Comparison of ENCODE assay signal across 16 cellular contexts in the genomic region with DNA sequence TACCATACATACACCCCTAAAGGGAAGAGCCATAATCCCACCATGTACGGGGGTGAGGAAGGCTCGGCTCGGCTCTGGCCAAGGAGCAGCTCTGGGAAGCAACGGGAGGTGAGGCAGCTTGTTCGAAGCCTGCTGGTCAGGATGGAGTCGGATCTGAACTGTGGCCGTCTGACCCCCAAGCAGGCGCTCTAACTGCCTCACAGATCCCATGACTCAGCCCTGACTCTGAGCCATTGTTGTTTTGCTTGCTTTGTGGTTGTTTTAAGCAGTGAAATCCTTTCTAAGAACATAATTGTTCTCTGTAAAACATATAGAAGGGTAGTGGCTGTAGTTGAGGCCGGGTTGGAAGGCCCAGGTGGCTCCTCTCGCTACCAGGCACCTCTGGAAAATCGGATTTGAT. TPM values are rescaled to one million over a fixed set of nuclear protein-coding genes. Genes with fewer than 3 reads are reported as not detected.
DNase-seq lines count a peak whose midpoint lies in the region; ATAC-seq, FAIRE-seq and TF ChIP-seq lines count a peak whose summit lies in the region.
"Had no signal": no experiment of that assay in that cellular context is flagged by ENCODE, and none has a peak within 500 bp of the region (broad histone marks: within the 10 kb centered on the region; RNA-seq: fewer than 3 reads in every experiment).

No MANE protein-coding gene starts in this region.

- no peak for FAIRE-seq in H1 (lab: Jason Lieb, UNC)

- no peak overlapping the region for H4K5ac ChIP-seq in H1 (ENCODE audit: insufficient read length, low read depth, low read length)

- no peak overlapping the region for H2AK5ac ChIP-seq in H1 (ENCODE audit: low read depth, low read length)

- no peak overlapping the region for H2BK5ac ChIP-seq in H1 (ENCODE audit: low read depth, low read length)

- H3K9me3 ChIP-seq in Panc1 (ENCODE audit: control insufficient read depth, insufficient read depth, low read depth, low read length) (no peaks in the 10 kb centered on the region), H1 (ENCODE audit: insufficient read depth in 2 of 2, low read depth in 1 of 2, low read length in 1 of 2) (no peaks in the 10 kb centered on the region)
- H3K9me3 ChIP-seq: SJCRH30, upper lobe of left lung had no signal

- TF ChIP-seq EP300 in H1 (IDR thresholded peaks at IDR 0.05; ENCODE audit: borderline replicate concordance in 1 of 2, low read depth in 2 of 2, low read length in 2 of 2), result no peak

- in situ Hi-C loops in Panc1 (cut with HindIII; ENCODE audit: low pct_unique_long_range_greater_than_20kb, low sequenced_read_pairs), result no loop called here

- H3K27me3 ChIP-seq in Panc1 (ENCODE audit: control insufficient read depth, insufficient read depth, low read length) (no peaks in the 10 kb centered on the region), H1 (replicated peaks in 1 of 4; ENCODE audit: control insufficient read depth in 3 of 4, extremely low read depth in 1 of 4, insufficient read depth in 3 of 4, low read length in 3 of 4) (no peaks in the 10 kb centered on the region)
- H3K27me3 ChIP-seq: hepatocyte, SJCRH30, upper lobe of left lung had no signal

- H3K23me2 ChIP-seq in H1 (ENCODE audit: low read depth, low read length), result no peaks in the 10 kb centered on the region

- no peak overlapping the region for H3K4ac ChIP-seq in H1 (replicated peaks; ENCODE audit: insufficient read length, low read depth, low read length)

- H3K4me2 ChIP-seq in H1 (ENCODE audit: insufficient read depth in 1 of 2, low read depth in 2 of 2, low read length in 2 of 2), result no peak overlapping the region
- H3K4me2 ChIP-seq: hepatocyte had no signal

- H3K36me3 ChIP-seq in Panc1 (ENCODE audit: control insufficient read depth, insufficient read depth, low read length) (no peaks in the 10 kb centered on the region), H1 (ENCODE audit: control insufficient read depth in 2 of 4, insufficient read depth in 4 of 4, low read length in 3 of 4) (peaks cover 13 to 41% (median 29%) of the 10 kb centered on the region in 4 experiments)
- H3K36me3 ChIP-seq: SJCRH30 had no signal

- TF ChIP-seq RAD21 in H1 (IDR thresholded peaks at IDR 0.05 in 1 of 2, conservative IDR thresholded peaks at IDR 0.05 in 1 of 2; ENCODE audit: low read depth in 2 of 2, low read length in 2 of 2), result no peak

- H3K56ac ChIP-seq in H1 (replicated peaks; ENCODE audit: insufficient read length, low read depth, low read length), result no peak overlapping the region

- H2BK120ac ChIP-seq in H1 (replicated peaks; ENCODE audit: low read depth, low read length), result no peak overlapping the region

- H3K79me2 ChIP-seq in H1 (ENCODE audit: control insufficient read depth in 1 of 2, insufficient read depth in 2 of 2, low read length in 2 of 2), result peaks cover 4 to 59% of the 10 kb centered on the region in 2 experiments; a peak in 3 of 4 replicates

- ATAC-seq in Panc1 (peak; percentile 59; the same call in 1 of the 2 replicates), HG02588 (IDR thresholded peaks at IDR 0.05; ENCODE audit: unreplicated experiment) (no peak), GM19463 (IDR thresholded peaks at IDR 0.05; ENCODE audit: unreplicated experiment) (no peak), GM21515 (IDR thresholded peaks at IDR 0.05; ENCODE audit: unreplicated experiment) (no peak)

- no peak for TF ChIP-seq POLR2A in H1 (IDR thresholded peaks at IDR 0.05; ENCODE audit: control extremely low read depth in 1 of 2, low read depth in 2 of 2, low read length in 2 of 2)

- H3K23ac ChIP-seq in H1 (ENCODE audit: insufficient read length), result no peak overlapping the region

- peaks cover 17% of the 10 kb centered on the region for H3K4me1 ChIP-seq in Panc1 (ENCODE audit: control insufficient read depth, insufficient read depth, low read length)
- peaks cover 8 to 28% (median 15%) of the 10 kb centered on the region in 4 experiments for H3K4me1 ChIP-seq in H1 (replicated peaks in 1 of 4; ENCODE audit: control insufficient read depth in 3 of 4, insufficient read depth in 4 of 4, low read length in 3 of 4)
- H3K4me1 ChIP-seq: SJCRH30 had no signal

- TF ChIP-seq CTCF in Panc1 (IDR thresholded peaks at IDR 0.05) (no peak), H1 (IDR thresholded peaks at IDR 0.05; ENCODE audit: control extremely low read depth in 1 of 3, insufficient read depth in 1 of 3, low read depth in 1 of 3, low read length in 3 of 3) (no peak)

- H3K27ac ChIP-seq in Panc1 (ENCODE audit: low read length), result peak overlapping the region; percentile 60; the same call in 1 of the 2 replicates
- no peak overlapping the region for H3K27ac ChIP-seq in H1 (ENCODE audit: low read depth, low read length)
- H3K27ac ChIP-seq: C4-2B, coronary artery, hepatocyte, SJCRH30, upper lobe of left lung had no signal

- no peak overlapping the region for H2BK12ac ChIP-seq in H1 (ENCODE audit: low read depth, low read length)

- peaks cover 8 to 21% of the 10 kb centered on the region in 2 experiments for H4K20me1 ChIP-seq in H1 (replicated peaks in 1 of 2; ENCODE audit: control insufficient read depth in 1 of 2, insufficient read depth in 2 of 2, low read length in 2 of 2)

- H2AFZ ChIP-seq in H1 (ENCODE audit: low read length), result no peak overlapping the region
- H2AFZ ChIP-seq: hepatocyte had no signal

- CTCF ChIA-PET in Panc1 (lab: Charles Lee) (no interaction called here), H1 (lab: Charles Lee; ENCODE audit: partially characterized antibody) (interaction anchor here (1.2 to 5.2 kb wide), 2 partner anchors 10 to 25 kb away, joined by 3 to 30 read pairs; no protein-coding TSS in a partner anchor)

- H3K18ac ChIP-seq in H1 (ENCODE audit: extremely low read depth, low read length), result peak overlapping the region; percentile 6; the same call in 1 of the 2 replicates

- DNase-seq in Daoy (ENCODE audit: low read depth) (peak; percentile 78), Panc1 (ENCODE audit: low read depth, low spot score) (no peak), H1 (ENCODE audit: low read depth in 1 of 2, low spot score in 2 of 2) (no peak), non-pigmented ciliary epithelial cell (ENCODE audit: low read depth) (peak; percentile 75)
- no peak for DNase-seq in stimulated activated CD4-positive, alpha-beta T cell treated with anti-CD3 and anti-CD28 coated beads, Interleukin-4, amount 100 ng/mL, for 24 hours
- DNase-seq: activated CD4-positive, alpha-beta T cell treated with anti-CD3 and anti-CD28 coated beads for 1 hour; H7; SJCRH30; upper lobe of left lung had no signal

- no peak overlapping the region for H4K91ac ChIP-seq in H1 (replicated peaks; ENCODE audit: insufficient read length, low read length)

- H2BK20ac ChIP-seq in H1 (ENCODE audit: low read length), result no peak overlapping the region

- H3K4me3 ChIP-seq in Panc1 (ENCODE audit: low read depth in 2 of 2, low read length in 2 of 2) (no peak overlapping the region), H1 (ENCODE audit: extremely low read depth in 1 of 4, insufficient read depth in 2 of 4, low read depth in 3 of 4, low read length in 4 of 4) (no peak overlapping the region)
- H3K4me3 ChIP-seq: coronary artery, hepatocyte, SJCRH30, upper lobe of left lung had no signal

- WGBS in H1 (ENCODE audit: extremely low coverage in 1 of 2, insufficient coverage in 1 of 2, insufficient read length in 1 of 2, insufficient replicate concordance in 2 of 2, low coverage in 1 of 2, low lambda C conversion rate in 2 of 2, missing lambda C conversion rate in 1 of 2), 2 experiments, result 93% methylated on average over 11 of the region's 11 CpGs; no CpG with 5 or more reads in 1 of the 2 experiments

- H3K79me1 ChIP-seq in H1 (ENCODE audit: low read depth, low read length), result peaks cover 16% of the 10 kb centered on the region

- BruUV-seq in Panc1 (replicated peaks; lab: Mats Ljungman, UMichigan), result no TSS peak

- H2BK15ac ChIP-seq in H1 (ENCODE audit: low read length), result no peak overlapping the region

- intact Hi-C loops in Panc1 (cut with micrococcal nuclease; ENCODE audit: unreplicated experiment), result no loop called here

- POLR2A ChIA-PET in Panc1 (lab: Charles Lee), result no interaction called here
- POLR2A ChIA-PET in H1 (lab: Charles Lee; ENCODE audit: partially characterized antibody), result interaction anchor here (0.7 kb wide), 2 partner anchors 8 to 14 kb away, joined by 3 read pairs; no protein-coding TSS in a partner anchor

- H4K8ac ChIP-seq in H1 (ENCODE audit: extremely low read depth, insufficient read depth, low read length), result no peak overlapping the region

- H3K14ac ChIP-seq in H1 (ENCODE audit: insufficient read length), result no peak overlapping the region

- H3K9ac ChIP-seq in H1 (replicated peaks in 1 of 4; ENCODE audit: extremely low read depth in 1 of 4, low read depth in 3 of 4, low read length in 3 of 4), result no peak overlapping the region

TF ChIP-seq in H1, 55 proteins besides CTCF, POLR2A, EP300 and RAD21 (continues in another document):
- TF ChIP-seq GABPA (IDR thresholded peaks at IDR 0.05; ENCODE audit: borderline replicate concordance, insufficient read depth, low read length) (no peak), CBX5 (IDR thresholded peaks at IDR 0.05; ENCODE audit: low read depth, low read length) (no peak), SUZ12 (IDR thresholded peaks at IDR 0.05; ENCODE audit: low read length) (no peak)

RNA-seq across cellular contexts. Expression of a gene that starts 10.9 kb away (rescaled TPM):
- total RNA-seq in Daoy (2014; rRNA removed; shearing (Covaris generic)), result not detected in 2 replicates
- 12.9 TPM for total RNA-seq in Panc1 (2021; ENCODE audit: unreplicated experiment)
- polyA plus RNA-seq in Panc1 (2012; ENCODE audit: insufficient read length), result 11.4 TPM
- total RNA-seq in H1 (2021; fragmentation: NEBNext Ultra II Directional; extraction: Animal tissue kit (Norgen Biotek cat#: 25700)), result 62.2 and 64.0 TPM in 2 replicates
- 31.5 and 33.8 TPM in 2 replicates for polyA plus RNA-seq in H1 (2011; rRNA removed)
- 19.4 TPM for polyA plus RNA-seq in H1 (2011; cell fraction: cytosol; rRNA removed)
- polyA plus RNA-seq in H1 (2011; cell fraction: nucleus; rRNA removed), result 20.4 TPM
- 43.4 to 53.5 TPM (median 48.5 TPM) in 4 replicates for polyA plus RNA-seq in H1 (2012, experiment 1 of 2)
- 48.0 TPM for polyA plus RNA-seq in H1 (2012, experiment 2 of 2)
- polyA plus RNA-seq in H1 (2013, experiment 1 of 2), result 38.7 TPM
- 37.7 TPM for polyA plus RNA-seq in H1 (2013, experiment 2 of 2)
- 7.2 and 7.4 TPM in 2 replicates for polyA minus RNA-seq in H1 (2011; rRNA and poly(A)+ RNA removed)
- 24.7 TPM for polyA minus RNA-seq in H1 (2011; cell fraction: cytosol; rRNA and poly(A)+ RNA removed)
- polyA minus RNA-seq in H1 (2011; cell fraction: nucleus; rRNA and poly(A)+ RNA removed), result 17.3 TPM
- total RNA-seq: NCI-H460, SJCRH30 had no signal

RNA-seq across cellular contexts. Expression of a gene that starts 41.6 kb away (rescaled TPM):
- total RNA-seq in Daoy (2014; rRNA removed; shearing (Covaris generic)), result not detected in 2 replicates
- total RNA-seq in Panc1 (2021; ENCODE audit: unreplicated experiment), result not detected
- not detected for polyA plus RNA-seq in Panc1 (2012; ENCODE audit: insufficient read length)
- 4.6 and 5.2 TPM in 2 replicates for total RNA-seq in H1 (2021; fragmentation: NEBNext Ultra II Directional; extraction: Animal tissue kit (Norgen Biotek cat#: 25700))
- 23.4 and 24.6 TPM in 2 replicates for polyA plus RNA-seq in H1 (2011; rRNA removed)
- polyA plus RNA-seq in H1 (2011; cell fraction: cytosol; rRNA removed), result 18.1 TPM
- polyA plus RNA-seq in H1 (2011; cell fraction: nucleus; rRNA removed), result 11.5 TPM
- 7.1 to 11.5 TPM (median 9.3 TPM) in 4 replicates for polyA plus RNA-seq in H1 (2012, experiment 1 of 2)
- 8.3 TPM for polyA plus RNA-seq in H1 (2012, experiment 2 of 2)
- 3.1 TPM for polyA plus RNA-seq in H1 (2013, experiment 1 of 2)
- 3.5 TPM for polyA plus RNA-seq in H1 (2013, experiment 2 of 2)
- polyA minus RNA-seq in H1 (2011; rRNA and poly(A)+ RNA removed), result 7.7 and 9.4 TPM in 2 replicates
- polyA minus RNA-seq in H1 (2011; cell fraction: cytosol; rRNA and poly(A)+ RNA removed), result 2.9 TPM
- 6.3 TPM for polyA minus RNA-seq in H1 (2011; cell fraction: nucleus; rRNA and poly(A)+ RNA removed)
- total RNA-seq: NCI-H460, SJCRH30, upper lobe of left lung had no signal

Comparison
In these comparisons a context has a peak if more than half of its experiments do, and no peak if none do; other contexts are left out.
1. DNase-seq: peak in Daoy (single experiment) and non-pigmented ciliary epithelial cell (single experiment); none in Panc1 (single experiment), H1 (0 of 2) and stimulated activated CD4-positive, alpha-beta T cell treated with anti-CD3 and anti-CD28 coated beads, Interleukin-4, amount 100 ng/mL, for 24 hours (single experiment).
2. RNA of a gene that starts 10.9 kb away (total RNA-seq): 62.2 to 64.0 TPM in H1 and 12.9 TPM in Panc1 (single experiment); not detected in Daoy; every median in the first group is over 10 times any median in the second.